In the genomic region with DNA sequence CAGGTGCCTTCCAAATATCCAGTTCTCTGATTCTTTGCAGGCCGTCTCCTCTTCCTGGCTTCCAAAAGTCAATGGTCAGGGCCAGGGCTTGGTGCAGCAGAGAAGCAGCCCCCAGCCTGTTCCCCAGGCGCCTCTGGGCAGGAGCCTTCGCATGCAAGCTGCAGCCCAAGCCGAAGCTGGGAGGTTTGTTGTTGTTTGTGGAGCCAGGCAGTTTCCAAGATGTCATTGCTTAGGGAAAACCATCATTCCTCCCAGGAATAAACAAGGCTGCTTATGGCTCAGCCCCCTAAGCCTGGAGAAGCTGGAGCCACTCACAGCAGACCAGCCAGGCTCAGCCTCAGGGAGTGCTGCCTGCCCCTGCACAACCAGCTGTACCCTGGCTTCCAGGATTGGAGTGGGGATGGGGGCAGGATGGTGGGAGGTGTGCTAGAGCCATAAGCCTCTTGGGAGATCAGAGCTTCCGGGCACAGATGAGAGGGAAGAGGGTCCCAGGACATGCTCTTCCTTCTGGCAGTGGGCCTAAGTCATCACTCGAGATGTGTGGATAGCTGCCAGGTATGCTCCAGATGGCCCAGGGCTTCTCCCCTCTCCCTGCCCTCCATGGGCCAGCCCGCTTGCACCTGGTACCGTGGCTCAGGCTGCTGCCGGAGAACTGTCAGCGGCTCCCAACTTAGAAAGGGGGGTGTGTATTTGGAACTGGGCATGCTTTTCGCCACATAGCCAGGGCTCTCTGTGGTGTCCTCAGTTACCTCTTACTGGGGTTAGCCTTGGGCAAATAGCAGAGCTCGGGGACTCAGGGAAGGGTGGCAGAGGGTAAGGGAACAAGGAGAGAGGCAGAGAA, we compare ENCODE assay signal across 1 cellular context.
TF ChIP-seq lines count a peak whose summit lies in the region.

No MANE protein-coding gene starts in this region.

TF ChIP-seq in IMR-90, 13 proteins besides CTCF, POLR2A, EP300 and RAD21 (continued from another document):
- TF ChIP-seq USF2 (IDR thresholded peaks at IDR 0.05; ENCODE audit: low read depth, low read length) (no peak), SMC3 (IDR thresholded peaks at IDR 0.05; ENCODE audit: low read depth, low read length) (no peak), FOS (IDR thresholded peaks at IDR 0.05; ENCODE audit: low read depth, low read length) (no peak), RCOR1 (IDR thresholded peaks at IDR 0.05; ENCODE audit: insufficient replicate concordance, low read length) (no peak), CHD1 (IDR thresholded peaks at IDR 0.05; ENCODE audit: low read depth, low read length) (no peak), RFX5 (IDR thresholded peaks at IDR 0.05; ENCODE audit: low read depth, low read length) (no peak), NFE2L2 (IDR thresholded peaks at IDR 0.05; ENCODE audit: low read depth, low read length) (no peak)
